ENCODE assay signal across 17 cellular contexts in the genomic region with DNA sequence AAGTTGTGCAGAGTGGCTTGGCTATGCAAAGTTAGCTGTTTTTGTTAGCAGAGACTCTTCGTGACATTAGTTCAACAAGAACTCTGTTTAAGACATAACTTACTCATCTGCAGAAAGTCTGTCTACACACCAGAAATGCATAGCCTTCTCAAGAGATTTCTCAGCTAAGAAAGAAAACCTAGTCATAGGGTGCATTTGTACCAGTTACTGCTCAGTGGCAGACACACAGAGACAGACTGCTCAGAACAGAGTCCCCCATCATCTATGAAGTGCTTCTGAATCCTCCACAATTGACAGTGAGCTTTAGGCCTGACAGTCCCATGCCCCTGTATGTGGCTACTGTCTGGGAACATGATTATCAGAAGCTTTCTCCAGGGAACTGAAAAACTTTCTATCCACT. TPM values are rescaled to one million over a fixed set of nuclear protein-coding genes. Genes with fewer than 3 reads are reported as not detected.
"Had no signal": no experiment of that assay in that cellular context is flagged by ENCODE, and none has a peak within 500 bp of the region (broad histone marks: within the 10 kb centered on the region; RNA-seq: fewer than 3 reads in every experiment).

No MANE protein-coding gene starts in this region.

- H3K36me3 Mint-ChIP-seq: natural killer cell had no signal

- H3K9me3 Mint-ChIP-seq: activated CD4-positive, alpha-beta memory T cell treated with anti-CD3 and anti-CD28 coated beads, Interleukin-2, amount 10 ng/mL, durations not matched to agents 7 days and 5 days; activated naive CD8-positive, alpha-beta T cell treated with anti-CD3 and anti-CD28 coated beads, Interleukin-2, amount 10 ng/mL, durations not matched to agents 7 days and 5 days; stimulated activated naive CD8-positive, alpha-beta T cell treated with anti-CD3 and anti-CD28 coated beads, Interleukin-15, Interleukin-2, amounts not matched to agents 100 ng/mL and 50 ng/mL, for 24 hours; T-helper 2 cell treated with Interferon-gamma antibody and Interleukin-4, amounts not matched to agents 5 μg/mL and 100 μg/mL, for 36 hours had no signal

- H3K27me3 ChIP-seq: ascending aorta, vagina had no signal

- H3K4me3 ChIP-seq: ascending aorta, esophagus muscularis mucosa, lung, vagina had no signal

- H3K4me3 Mint-ChIP-seq: activated CD4-positive, alpha-beta memory T cell treated with anti-CD3 and anti-CD28 coated beads, Interleukin-2, amount 10 ng/mL, durations not matched to agents 7 days and 5 days; activated naive CD8-positive, alpha-beta T cell treated with anti-CD3 and anti-CD28 coated beads, Interleukin-2, amount 10 ng/mL, durations not matched to agents 7 days and 5 days; activated T-cell treated with anti-CD3 and anti-CD28 coated beads, Interleukin-2, amount 50 U/mL, for 72 hours; natural killer cell; stimulated activated naive CD8-positive, alpha-beta T cell treated with anti-CD3 and anti-CD28 coated beads, Interleukin-15, Interleukin-2, amounts not matched to agents 100 ng/mL and 50 ng/mL, for 24 hours; T-helper 2 cell treated with Interferon-gamma antibody and Interleukin-4, amounts not matched to agents 5 μg/mL and 100 μg/mL, for 36 hours had no signal

- DNase-seq: activated CD4-positive, alpha-beta memory T cell treated with anti-CD3 and anti-CD28 coated beads, Interleukin-2, amount 10 ng/mL, durations not matched to agents 7 days and 5 days; activated naive CD8-positive, alpha-beta T cell treated with anti-CD3 and anti-CD28 coated beads, Interleukin-2, amount 10 ng/mL, durations not matched to agents 7 days and 5 days; activated T-cell treated with anti-CD3 and anti-CD28 coated beads, Interleukin-2, amount 50 U/mL, for 72 hours; left cardiac atrium; natural killer cell; stimulated activated CD4-positive, alpha-beta T cell treated with anti-CD3 and anti-CD28 coated beads, Interleukin-12 subunit alpha, Interleukin-12 subunit beta, amount 100 ng/mL, for 4 hours had no signal

- H3K9me3 ChIP-seq: ascending aorta, esophagus muscularis mucosa, vagina had no signal

- ATAC-seq: natural killer cell had no signal

- H3K4me1 Mint-ChIP-seq: natural killer cell had no signal

- FAIRE-seq: bronchial epithelial cell had no signal

- H3K27me3 Mint-ChIP-seq: activated CD4-positive, alpha-beta memory T cell treated with anti-CD3 and anti-CD28 coated beads, Interleukin-2, amount 10 ng/mL, durations not matched to agents 7 days and 5 days; activated naive CD8-positive, alpha-beta T cell treated with anti-CD3 and anti-CD28 coated beads, Interleukin-2, amount 10 ng/mL, durations not matched to agents 7 days and 5 days; stimulated activated naive CD8-positive, alpha-beta T cell treated with anti-CD3 and anti-CD28 coated beads, Interleukin-15, Interleukin-2, amounts not matched to agents 100 ng/mL and 50 ng/mL, for 24 hours had no signal

- H3K27ac ChIP-seq: ascending aorta, esophagus muscularis mucosa, vagina had no signal

- H3K27ac Mint-ChIP-seq: activated CD4-positive, alpha-beta memory T cell treated with anti-CD3 and anti-CD28 coated beads, Interleukin-2, amount 10 ng/mL, durations not matched to agents 7 days and 5 days; activated naive CD8-positive, alpha-beta T cell treated with anti-CD3 and anti-CD28 coated beads, Interleukin-2, amount 10 ng/mL, durations not matched to agents 7 days and 5 days; activated T-cell treated with anti-CD3 and anti-CD28 coated beads, Interleukin-2, amount 50 U/mL, for 72 hours; natural killer cell; stimulated activated naive CD8-positive, alpha-beta T cell treated with anti-CD3 and anti-CD28 coated beads, Interleukin-15, Interleukin-2, amounts not matched to agents 100 ng/mL and 50 ng/mL, for 24 hours; T-helper 2 cell treated with Interferon-gamma antibody and Interleukin-4, amounts not matched to agents 5 μg/mL and 100 μg/mL, for 36 hours had no signal

- H3K36me3 ChIP-seq: ascending aorta, esophagus muscularis mucosa, vagina had no signal

RNA-seq across cellular contexts. Expression of a gene that starts 56.1 kb away (rescaled TPM):
- total RNA-seq: activated CD4-positive, alpha-beta memory T cell treated with anti-CD3 and anti-CD28 coated beads, Interleukin-2, amount 10 ng/mL, durations not matched to agents 7 days and 5 days; activated naive CD8-positive, alpha-beta T cell treated with anti-CD3 and anti-CD28 coated beads, Interleukin-2, amount 10 ng/mL, durations not matched to agents 7 days and 5 days; activated T-cell treated with anti-CD3 and anti-CD28 coated beads, Interleukin-2, amount 50 U/mL, for 72 hours; ascending aorta; bronchial epithelial cell; esophagus muscularis mucosa; fibroblast of villous mesenchyme; left cardiac atrium; lung; mononuclear cell; natural killer cell; pulmonary artery endothelial cell; sciatic nerve; vagina had no signal
